Comparison of ENCODE assay signal across 9 cellular contexts in genomic region chr1:214604543-214604942, GRCh38. TPM values are rescaled to one million over a fixed set of nuclear protein-coding genes. Genes with fewer than 3 reads are reported as not detected.
DNase-seq lines count a peak whose midpoint lies in the region; ATAC-seq and TF ChIP-seq lines count a peak whose summit lies in the region.
"Had no signal": no experiment of that assay in that cellular context is flagged by ENCODE, and none has a peak within 500 bp of the region (broad histone marks: within the 10 kb centered on the region; RNA-seq: fewer than 3 reads in every experiment).

No MANE protein-coding gene starts in this region.

- no peaks in the 10 kb centered on the region for H3K36me3 ChIP-seq in CD8-positive, alpha-beta T cell (ENCODE audit: insufficient read depth, low read length)
- H3K36me3 ChIP-seq in HUES64 (ENCODE audit: insufficient read depth, low read length) (peaks cover 11% of the 10 kb centered on the region), adipocyte (ENCODE audit: control insufficient read depth, insufficient read depth, low read length, severe bottlenecking) (no peaks in the 10 kb centered on the region)

- DNase-seq in CD8-positive, alpha-beta T cell = no peak
- DNase-seq in adipocyte (ENCODE audit: low read depth) (peak; percentile 24), mesothelial cell of epicardium (ENCODE audit: low spot score in 2 of 2, unreplicated experiment in 2 of 2) (no peak), GF-D8 (lab: John Stamatoyannopoulos, UW) (no peak)
- DNase-seq: NCI-H1436 treated with DMSO at 0.1 percent for 48 hours had no signal

- peaks cover 1% of the 10 kb centered on the region for H3K9me3 Mint-ChIP-seq in CD8-positive, alpha-beta T cell
- H3K9me3 Mint-ChIP-seq in mesothelial cell of epicardium = peaks cover 5% of the 10 kb centered on the region

- H3K9me3 ChIP-seq in CD8-positive, alpha-beta T cell (ENCODE audit: low read length) = no peaks in the 10 kb centered on the region
- H3K9me3 ChIP-seq in HUES64 (ENCODE audit: insufficient read depth, low read depth, low read length) = no peaks in the 10 kb centered on the region; the same call in 1 of the 2 replicates
- no peaks in the 10 kb centered on the region for H3K9me3 ChIP-seq in adipocyte (ENCODE audit: control insufficient read depth, low read length)

- peak overlapping the region; percentile 91 for H3K4me3 Mint-ChIP-seq in CD8-positive, alpha-beta T cell
- H3K4me3 Mint-ChIP-seq in mesothelial cell of epicardium = peak overlapping the region; percentile 99

- H3K4me1 Mint-ChIP-seq in CD8-positive, alpha-beta T cell (ENCODE audit: low read depth) = peaks cover 22% of the 10 kb centered on the region
- H3K4me1 Mint-ChIP-seq in mesothelial cell of epicardium = peaks cover 22% of the 10 kb centered on the region

- H3K27ac ChIP-seq in CD8-positive, alpha-beta T cell (ENCODE audit: low read depth, low read length) = no peak overlapping the region
- no peak overlapping the region for H3K27ac ChIP-seq in HUES64 (ENCODE audit: low read depth, low read length)

- no peak overlapping the region for H3K27ac Mint-ChIP-seq in CD8-positive, alpha-beta T cell
- H3K27ac Mint-ChIP-seq in mesothelial cell of epicardium = no peak overlapping the region

- H3K36me3 Mint-ChIP-seq in CD8-positive, alpha-beta T cell = peaks cover 2% of the 10 kb centered on the region
- H3K36me3 Mint-ChIP-seq in mesothelial cell of epicardium = peaks cover 8% of the 10 kb centered on the region

- H3K4me3 ChIP-seq in CD8-positive, alpha-beta T cell (ENCODE audit: low read depth, low read length) = no peak overlapping the region
- H3K4me3 ChIP-seq in HUES64 (ENCODE audit: low read length) (peak overlapping the region; percentile 93), adipocyte (ENCODE audit: low read length) (no peak overlapping the region)

- H3K9ac ChIP-seq in HUES64 (ENCODE audit: low read depth, low read length) = peak overlapping the region; percentile 93
- H3K9ac ChIP-seq in adipocyte (ENCODE audit: low read length) = no peak overlapping the region

- POLR2A ChIA-PET in CD8-positive, alpha-beta T cell (lab: Charles Lee) = interaction anchor here (1.0 kb wide), 1 partner anchor 32 kb away, joined by 3 read pairs; no protein-coding TSS in a partner anchor

- H3K27me3 ChIP-seq in CD8-positive, alpha-beta T cell (ENCODE audit: insufficient read depth, low read length) = no peaks in the 10 kb centered on the region
- H3K27me3 ChIP-seq in HUES64 (ENCODE audit: insufficient read depth, low read length) = no peaks in the 10 kb centered on the region
- no peaks in the 10 kb centered on the region for H3K27me3 ChIP-seq in adipocyte (replicated peaks; ENCODE audit: control insufficient read depth, insufficient read depth, low read length)

- peaks cover 7% of the 10 kb centered on the region for H3K4me1 ChIP-seq in CD8-positive, alpha-beta T cell (ENCODE audit: insufficient read depth, low read length)
- H3K4me1 ChIP-seq in HUES64 (ENCODE audit: insufficient read depth, low read length) (peaks cover 10% of the 10 kb centered on the region), adipocyte (ENCODE audit: control insufficient read depth, insufficient read depth, low read length) (peaks cover 10% of the 10 kb centered on the region)

- intact Hi-C loops in CD8-positive, alpha-beta T cell (cut with DNase I, micrococcal nuclease) = loop anchor here (5.0 to 10.0 kb wide), 3 partner anchors 322 to 1812 kb away; partner anchors contain the start of genes NSL1 (in 1 of the 2), RPS6KC1 (in 1 of the 2), SMYD2 (in 1 of the 2) and TATDN3 (in 1 of the 2)

- no peak for ATAC-seq in CD8-positive, alpha-beta T cell
- ATAC-seq in GM19351 (IDR thresholded peaks at IDR 0.05; ENCODE audit: unreplicated experiment) (no peak), HG03135 (IDR thresholded peaks at IDR 0.05; ENCODE audit: unreplicated experiment) (no peak), GM21825 (IDR thresholded peaks at IDR 0.05; ENCODE audit: unreplicated experiment) (no peak)

- CTCF ChIA-PET in CD8-positive, alpha-beta T cell (lab: Charles Lee) = no interaction called here

- no peaks in the 10 kb centered on the region for H3K27me3 Mint-ChIP-seq in CD8-positive, alpha-beta T cell (ENCODE audit: low read depth)
- H3K27me3 Mint-ChIP-seq in mesothelial cell of epicardium (ENCODE audit: low read depth) = no peaks in the 10 kb centered on the region

- TF ChIP-seq CTCF in CD8-positive, alpha-beta T cell (IDR thresholded peaks at IDR 0.05) = no peak
- no peak for TF ChIP-seq CTCF in mesothelial cell of epicardium (IDR thresholded peaks at IDR 0.05; ENCODE audit: unreplicated experiment)

RNA-seq across cellular contexts. Expression of gene CENPF, which starts 1.5 kb away (rescaled TPM):
- 1 to 10 TPM; 1.5 to 2.0 TPM for total RNA-seq in CD8-positive, alpha-beta T cell
- polyA plus RNA-seq in HUES64 (2013, experiment 1 of 2) = 55.0 TPM
- polyA plus RNA-seq in HUES64 (2013, experiment 2 of 2) = 89.4 TPM
- 54.3 to 58.1 TPM (median 56.4 TPM) in 3 replicates for total RNA-seq in mesothelial cell of epicardium

RNA-seq across cellular contexts. Expression of gene PTPN14, which starts 53.1 kb away (rescaled TPM):
- total RNA-seq in CD8-positive, alpha-beta T cell = not detected
- 22.5 TPM for polyA plus RNA-seq in HUES64 (2013, experiment 1 of 2)
- 25.4 TPM for polyA plus RNA-seq in HUES64 (2013, experiment 2 of 2)
- total RNA-seq in mesothelial cell of epicardium = 71.8 to 75.8 TPM (median 74.9 TPM) in 3 replicates

Comparison
In these comparisons a context has a peak if more than half of its experiments do, and no peak if none do; other contexts are left out.
1. RNA of gene CENPF, which starts 1.5 kb away (total RNA-seq): 54.3 to 58.1 TPM in mesothelial cell of epicardium; 1.5 to 2.0 TPM in CD8-positive, alpha-beta T cell; every median in the first group is over 10 times any median in the second.
2. RNA of gene PTPN14, which starts 53.1 kb away (total RNA-seq): 71.8 to 75.8 TPM in mesothelial cell of epicardium; not detected in CD8-positive, alpha-beta T cell; every median in the first group is over 10 times any median in the second.